8 cellular contexts compared by ENCODE assay signal in genomic region chr22:35381424-35381772, GRCh38. TPM values are rescaled to one million over a fixed set of nuclear protein-coding genes. Genes with fewer than 3 reads are reported as not detected.
DNase-seq lines count a peak whose midpoint lies in the region; ATAC-seq and TF ChIP-seq lines count a peak whose summit lies in the region.

No MANE protein-coding gene starts in this region.

- H3K9me3 ChIP-seq in SJCRH30 (replicated peaks) (no peaks in the 10 kb centered on the region), parathyroid adenoma (ENCODE audit: control insufficient read depth, low read length) (no peaks in the 10 kb centered on the region)

- peak overlapping the region; percentile 93 for H2AFZ ChIP-seq in parathyroid adenoma

- H3K4me3 Mint-ChIP-seq in Calu3 (ENCODE audit: low read depth, unreplicated experiment): peak overlapping the region; percentile 70

- H3K27me3 Mint-ChIP-seq in Calu3 (ENCODE audit: unreplicated experiment): no peaks in the 10 kb centered on the region

- CTCF ChIA-PET in Calu3 (lab: Charles Lee): interaction anchor here (0.6 to 0.7 kb wide), 2 partner anchors 72 to 163 kb away, joined by 3 read pairs; no protein-coding TSS in a partner anchor

- peak overlapping the region; percentile 73 for H3K4me2 ChIP-seq in parathyroid adenoma (ENCODE audit: low read length)

- peaks cover 31% of the 10 kb centered on the region for H3K36me3 Mint-ChIP-seq in Calu3 (ENCODE audit: insufficient read depth, unreplicated experiment)

- no peaks in the 10 kb centered on the region for H3K9me3 Mint-ChIP-seq in Calu3 (ENCODE audit: low read depth, unreplicated experiment)

- DNase-seq in Calu3: no peak
- DNase-seq in SJCRH30: no peak
- no peak for DNase-seq in fibroblast of pulmonary artery (ENCODE audit: low read depth)
- no peak for DNase-seq in NCI-H2081 treated with DMSO at 0.1 percent for 48 hours (lab: John Stamatoyannopoulos, UW)
- DNase-seq in activated effector memory CD4-positive, alpha-beta T cell treated with Interleukin-2 at 50 U/mL for 16 hours: no peak

- intact Hi-C loops in Calu3 (cut with micrococcal nuclease; ENCODE audit: unreplicated experiment): no loop called here

- peak overlapping the region; percentile 25 for H3K27ac Mint-ChIP-seq in Calu3 (ENCODE audit: unreplicated experiment)

- H3K79me2 ChIP-seq in parathyroid adenoma: no peaks in the 10 kb centered on the region

- H3K4me1 ChIP-seq in SJCRH30 (peaks cover 4% of the 10 kb centered on the region), parathyroid adenoma (peaks cover 3% of the 10 kb centered on the region)

- H3K27ac ChIP-seq in SJCRH30 (peak overlapping the region; percentile 37), parathyroid adenoma (peak overlapping the region; percentile 56)

- H3K36me3 ChIP-seq in SJCRH30: 0 out of 2 replicates have a peak, but pooled peaks cover 4% of the 10 kb centered on the region
- H3K36me3 ChIP-seq in parathyroid adenoma (ENCODE audit: control insufficient read depth, insufficient read depth, low read length): no peaks in the 10 kb centered on the region

- H3K4me1 Mint-ChIP-seq in Calu3 (ENCODE audit: low read depth, unreplicated experiment): peaks cover 45% of the 10 kb centered on the region

- ATAC-seq in HG03457 (IDR thresholded peaks at IDR 0.05; ENCODE audit: unreplicated experiment) (no peak), GM18517 (IDR thresholded peaks at IDR 0.05; ENCODE audit: unreplicated experiment) (no peak)

- no TSS peak for BruUV-seq in Calu3 (replicated peaks; lab: Mats Ljungman, UMichigan)

- H3K27me3 ChIP-seq in SJCRH30 (no peaks in the 10 kb centered on the region), parathyroid adenoma (ENCODE audit: control insufficient read depth, insufficient read depth, low read length) (no peaks in the 10 kb centered on the region)

- H3K4me3 ChIP-seq in SJCRH30 (peak overlapping the region; percentile 66), fibroblast of pulmonary artery (replicated peaks; ENCODE audit: low read depth, low read length) (peak overlapping the region; percentile 81), parathyroid adenoma (ENCODE audit: low read depth, low read length) (peak overlapping the region; percentile 52)

- TF ChIP-seq CTCF in Calu3 (IDR thresholded peaks at IDR 0.05; ENCODE audit: unreplicated experiment) (no peak), fibroblast of pulmonary artery (IDR thresholded peaks at IDR 0.05; ENCODE audit: low read length, missing control alignments) (no peak), parathyroid adenoma (IDR thresholded peaks at IDR 0.05) (no peak)

- H3K9ac ChIP-seq in parathyroid adenoma: no peak overlapping the region

RNA-seq across cellular contexts. Expression of gene HMOX1, which starts 0.5 kb away (rescaled TPM):
- 0.73 and 0.85 TPM in 2 replicates for total RNA-seq in Calu3 (2022)
- 4.6 and 5.1 TPM in 2 replicates for total RNA-seq in SJCRH30 (2014; rRNA removed; shearing (Covaris generic))

RNA-seq across cellular contexts. Expression of gene MCM5, which starts 18.5 kb away (rescaled TPM):
- 88.4 and 93.0 TPM in 2 replicates for total RNA-seq in Calu3 (2022)
- 106 and 109 TPM in 2 replicates for total RNA-seq in SJCRH30 (2014; rRNA removed; shearing (Covaris generic))
